Comparison of ENCODE assay signal across 11 cellular contexts in the genomic region with DNA sequence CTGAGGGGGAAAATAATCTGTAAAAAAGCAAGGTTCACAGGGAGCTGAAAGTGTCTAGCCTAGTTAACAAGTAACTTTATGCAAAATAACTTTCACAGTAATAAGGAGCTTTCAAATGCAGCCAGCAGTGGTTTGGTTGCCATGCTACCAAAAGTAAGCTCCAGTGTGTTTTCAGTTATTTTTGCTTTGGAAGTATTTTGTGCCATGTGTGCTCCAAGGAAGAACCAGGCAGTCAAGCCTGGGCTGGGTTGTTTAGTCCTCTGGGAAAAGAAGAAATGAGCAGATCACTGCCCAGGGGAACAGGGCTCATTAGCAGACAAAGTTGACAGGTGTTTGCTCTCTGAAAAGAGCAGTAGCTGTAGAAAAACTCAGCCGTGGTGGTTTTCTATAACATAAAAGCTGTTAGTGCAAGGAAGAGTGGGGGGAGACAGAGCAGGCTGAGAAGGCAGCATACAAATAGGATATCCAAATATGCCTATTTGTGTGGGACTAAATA.
DNase-seq lines count a peak whose midpoint lies in the region; ATAC-seq lines count a peak whose summit lies in the region.
"Had no signal": no experiment of that assay in that cellular context is flagged by ENCODE, and none has a peak within 500 bp of the region (broad histone marks: within the 10 kb centered on the region; RNA-seq: fewer than 3 reads in every experiment).

No MANE protein-coding gene starts in this region.

- no peaks in the 10 kb centered on the region for H3K27me3 ChIP-seq in H7 (ENCODE audit: control insufficient read depth, insufficient read depth, low read length)

- no peaks in the 10 kb centered on the region for H3K36me3 ChIP-seq in H7 (replicated peaks; ENCODE audit: control insufficient read depth, insufficient read depth, low read length)

- ATAC-seq in GM19468 (IDR thresholded peaks at IDR 0.05; ENCODE audit: extremely low read depth, unreplicated experiment), result peak; percentile 88
- peak; percentile 97 for ATAC-seq in HG03097 (IDR thresholded peaks at IDR 0.05; ENCODE audit: low FRiP score, unreplicated experiment)

- DNase-seq in NCI-H69 (lab: John Stamatoyannopoulos, UW), result peak; percentile 90
- DNase-seq in NCI-H128 (lab: John Stamatoyannopoulos, UW; ENCODE audit: unreplicated experiment), result no peak
- DNase-seq in UCSD-AML1 (lab: John Stamatoyannopoulos, UW; ENCODE audit: unreplicated experiment), result no peak
- no peak for DNase-seq in H7
- DNase-seq in activated T-cell treated with anti-CD3 and anti-CD28 coated beads, Interleukin-2, amount 50 U/mL, for 1 hour, result no peak
- DNase-seq: CD4-positive, alpha-beta T cell; erythroblast; mesendoderm had no signal

- H3K4me3 ChIP-seq in GM08714 (ENCODE audit: low read length) (peak overlapping the region; percentile 81; the same call in 1 of the 2 replicates), H7 (ENCODE audit: insufficient read depth, low read depth, low read length) (no peak overlapping the region)
